In genomic region chr11:74929431-74930363, GRCh38 we compare ENCODE assay signal across 8 cellular contexts. TPM values are rescaled to one million over a fixed set of nuclear protein-coding genes. Genes with fewer than 3 reads are reported as not detected.
A peak's percentile ranks its signal among the peaks of the same experiment; 100 is the strongest.
DNase-seq lines count a peak whose midpoint lies in the region; ATAC-seq, FAIRE-seq and TF ChIP-seq lines count a peak whose summit lies in the region.

No MANE protein-coding gene starts in this region.

- no peaks in the 10 kb centered on the region for H3K27me3 ChIP-seq in bronchial epithelial cell (ENCODE audit: control insufficient read depth, insufficient read depth, low read length)

- peak; percentile 91 for DNase-seq in NCI-H2196 (lab: John Stamatoyannopoulos, UW; ENCODE audit: unreplicated experiment)
- peak; percentile 81 for DNase-seq in bronchial epithelial cell (ENCODE audit: low read depth)
- DNase-seq in islet precursor cell, result peak; percentile 78
- peak; percentile 18 to 52 for DNase-seq in stimulated activated CD4-positive, alpha-beta T cell treated with anti-CD3 and anti-CD28 coated beads, Interleukin-1b, Interleukin-23, amount 100 ng/mL, for 4 hours (ENCODE audit: low read depth in 2 of 2)

- no peak overlapping the region for H3K27ac ChIP-seq in VCaP

- peaks cover 3% of the 10 kb centered on the region for H3K36me3 ChIP-seq in bronchial epithelial cell (ENCODE audit: control insufficient read depth, insufficient read depth, low read length)

- H3K4me3 ChIP-seq in bronchial epithelial cell (ENCODE audit: low read depth, low read length), result no peak overlapping the region

- ATAC-seq in HG02870 (IDR thresholded peaks at IDR 0.05; ENCODE audit: unreplicated experiment), result peak; percentile 70
- no peak for ATAC-seq in HG03565 (IDR thresholded peaks at IDR 0.05; ENCODE audit: unreplicated experiment)

- FAIRE-seq in G401.6 (lab: Jason Lieb, UNC) (peak; percentile 45), bronchial epithelial cell (lab: Jason Lieb, UNC) (no peak)

- TF ChIP-seq CTCF in VCaP (conservative IDR thresholded peaks at IDR 0.05) (peak; percentile 97), bronchial epithelial cell (IDR thresholded peaks at IDR 0.05; ENCODE audit: insufficient read depth, low read length, severe bottlenecking) (peak; percentile 72)

RNA-seq across cellular contexts. Expression of gene XRRA1, which starts 19.2 kb away (rescaled TPM):
- 8.1 and 10.8 TPM in 2 replicates for total RNA-seq in bronchial epithelial cell

RNA-seq across cellular contexts. Expression of gene SPCS2, which starts 19.4 kb away (rescaled TPM):
- 14.7 and 29.8 TPM in 2 replicates for total RNA-seq in bronchial epithelial cell

RNA-seq across cellular contexts. Expression of gene NEU3, which starts 59.0 kb away (rescaled TPM):
- total RNA-seq in bronchial epithelial cell, result 5.6 and 8.7 TPM in 2 replicates

Comparison
In these comparisons a context has a peak if more than half of its experiments do, and no peak if none do; other contexts are left out.
1. DNase-seq: peak in every context shown above with its lines; median percentile 91 in NCI-H2196; 81 in bronchial epithelial cell; 78 in islet precursor cell; 35 in stimulated activated CD4-positive, alpha-beta T cell treated with anti-CD3 and anti-CD28 coated beads, Interleukin-1b, Interleukin-23, amount 100 ng/mL, for 4 hours.